8 cellular contexts compared by ENCODE assay signal in the genomic region with DNA sequence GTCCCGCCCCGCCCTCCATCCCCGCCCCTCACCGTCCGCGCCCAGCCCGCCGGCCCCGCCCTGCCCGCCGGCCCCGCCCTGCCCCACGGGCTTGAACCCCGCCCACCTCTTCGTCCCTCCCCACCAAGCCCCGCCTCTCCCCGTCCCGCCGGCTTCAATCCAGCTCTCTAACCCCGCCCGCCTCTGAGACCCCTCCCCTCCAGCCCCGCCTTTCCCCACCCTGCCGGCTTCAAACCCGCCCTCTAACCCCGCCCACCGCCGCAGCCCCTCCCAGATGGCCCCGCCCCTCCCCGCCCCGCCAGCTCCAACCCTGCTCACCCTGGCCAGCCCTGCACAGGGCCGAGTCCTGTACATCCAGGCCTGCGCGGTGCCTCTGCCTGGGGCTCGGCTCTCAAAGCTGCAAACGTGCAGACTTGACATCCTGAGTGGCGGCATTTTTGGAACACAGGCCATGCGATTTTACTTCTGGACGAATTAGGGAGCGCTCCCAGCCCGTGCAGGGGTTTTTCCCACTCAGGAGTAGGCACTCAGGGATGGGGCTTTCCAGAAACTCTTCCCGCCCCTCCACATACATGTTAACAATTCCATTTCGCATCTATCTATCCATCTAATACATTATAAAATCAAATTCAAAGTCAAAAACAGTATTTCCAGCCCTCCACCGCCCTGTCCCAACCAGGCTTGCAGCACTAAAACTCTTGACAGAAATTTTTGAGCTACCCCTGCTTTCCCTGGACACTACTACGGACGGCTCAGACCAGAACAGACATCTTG. TPM values are rescaled to one million over a fixed set of nuclear protein-coding genes. Genes with fewer than 3 reads are reported as not detected.
DNase-seq lines count a peak whose midpoint lies in the region; ATAC-seq and TF ChIP-seq lines count a peak whose summit lies in the region.

No MANE protein-coding gene starts in this region.

- peak; percentile 36 for TF ChIP-seq POLR2A in GM10847 (IDR thresholded peaks at IDR 0.05; ENCODE audit: extremely low read depth, insufficient read length)

- H3K27me3 Mint-ChIP-seq in T-helper 17 cell = no peaks in the 10 kb centered on the region

- intact Hi-C loops in left ventricle myocardium inferior (cut with micrococcal nuclease) = no loop called here

- ATAC-seq in HG02678 (IDR thresholded peaks at IDR 0.05; ENCODE audit: unreplicated experiment) (peak; percentile 43), T-helper 17 cell (peak; percentile 83)

- H3K9me3 ChIP-seq in T-helper 17 cell (ENCODE audit: control insufficient read depth, low read length, poor library complexity, severe bottlenecking) (no peaks in the 10 kb centered on the region), left ventricle myocardium inferior (replicated peaks) (no peaks in the 10 kb centered on the region)

- H3K27ac Mint-ChIP-seq in T-helper 17 cell = peak overlapping the region; percentile 93

- H3K36me3 ChIP-seq in left ventricle myocardium inferior = no peaks in the 10 kb centered on the region

- H3K27me3 ChIP-seq in left ventricle myocardium inferior (ENCODE audit: low read depth) = no peaks in the 10 kb centered on the region

- peak overlapping the region; percentile 55 for H3K4me3 ChIP-seq in left ventricle myocardium inferior

- no peak for TF ChIP-seq CTCF in left ventricle myocardium inferior (IDR thresholded peaks at IDR 0.05; ENCODE audit: borderline replicate concordance)

- peaks cover 49% of the 10 kb centered on the region for H3K4me1 ChIP-seq in left ventricle myocardium inferior

- peak; percentile 48 for DNase-seq in NCI-H128 (lab: John Stamatoyannopoulos, UW; ENCODE audit: unreplicated experiment)
- peak; percentile 90 to 96 (median 95) for DNase-seq in T-helper 17 cell
- peak; percentile 53 to 100 (median 96) for DNase-seq in amygdala (lab: John Stamatoyannopoulos, UW)
- DNase-seq in left ventricle myocardium inferior = peak; percentile 96
- peak; percentile 98 for DNase-seq in putamen (ENCODE audit: low spot score)
- peak; percentile 99 for DNase-seq in ureter (ENCODE audit: low spot score)

- peak overlapping the region; percentile 89 for H3K27ac ChIP-seq in left ventricle myocardium inferior (replicated peaks)

- no peaks in the 10 kb centered on the region for H3K36me3 Mint-ChIP-seq in T-helper 17 cell (ENCODE audit: low read depth)

- H3K4me3 Mint-ChIP-seq in T-helper 17 cell = peak overlapping the region; percentile 97

- peaks cover 45% of the 10 kb centered on the region for H3K4me1 Mint-ChIP-seq in T-helper 17 cell

RNA-seq across cellular contexts. Expression of gene NMT2, which starts 0.5 kb away (rescaled TPM):
- total RNA-seq in T-helper 17 cell = 10 to 100 TPM; 42.2 to 42.9 TPM
- 12.4 TPM for total RNA-seq in left ventricle myocardium inferior
- 9.7 TPM for total RNA-seq in ureter

Comparison
In these comparisons a context has a peak if more than half of its experiments do, and no peak if none do; other contexts are left out.
1. Peak in every context shown above with its lines: DNase-seq, ATAC-seq, H3K4me3 ChIP-seq and H3K27ac ChIP-seq.
2. DNase-seq: peak in every context shown above with its lines; median percentile 99 in ureter; 98 in putamen; 96 in amygdala; 96 in left ventricle myocardium inferior; 95 in T-helper 17 cell; 48 in NCI-H128.